Comparison of ENCODE assay signal across 33 cellular contexts in genomic region chr11:93038521-93038920, GRCh38.
"Had no signal": no experiment of that assay in that cellular context is flagged by ENCODE, and none has a peak within 500 bp of the region (broad histone marks: within the 10 kb centered on the region; RNA-seq: fewer than 3 reads in every experiment).

No MANE protein-coding gene starts in this region.

- H3K36me3 ChIP-seq: adrenal gland, ascending aorta, brain microvascular endothelial cell, esophagus muscularis mucosa, gastrocnemius medialis, heart left ventricle, WERI-Rb-1 had no signal

- H3K27ac ChIP-seq: adrenal gland, ascending aorta, brain microvascular endothelial cell, coronary artery, dorsolateral prefrontal cortex, esophagus muscularis mucosa, foreskin keratinocyte, gastrocnemius medialis, heart left ventricle, WERI-Rb-1 had no signal

- H3K9me3 Mint-ChIP-seq: activated CD4-positive, alpha-beta memory T cell treated with anti-CD3 and anti-CD28 coated beads, Interleukin-2, amount 10 ng/mL, durations not matched to agents 7 days and 5 days; activated CD4-positive, alpha-beta T cell treated with anti-CD3 and anti-CD28 coated beads, Interleukin-2, amount 10 ng/mL, durations not matched to agents 24 days and 14 days; T-helper 2 cell treated with Interferon-gamma antibody and Interleukin-4, amounts not matched to agents 5 μg/mL and 100 μg/mL, for 36 hours had no signal

- H3K4me1 ChIP-seq: adrenal gland, ascending aorta, esophagus muscularis mucosa, foreskin keratinocyte, gastrocnemius medialis, heart left ventricle had no signal

- H3K4me1 Mint-ChIP-seq: activated B cell treated with CpG ODN at 0.5 μM for 24 hours; activated CD4-positive, alpha-beta memory T cell treated with anti-CD3 and anti-CD28 coated beads, Interleukin-2, amount 10 ng/mL, durations not matched to agents 7 days and 5 days; activated naive CD4-positive, alpha-beta T cell treated with anti-CD3 and anti-CD28 coated beads, Interleukin-2, amount 50 U/mL, for 24 hours; activated naive CD8-positive, alpha-beta T cell treated with anti-CD3 and anti-CD28 coated beads for 36 hours; activated naive CD8-positive, alpha-beta T cell treated with anti-CD3 and anti-CD28 coated beads, Interleukin-2, amount 50 U/mL, for 24 hours; central memory CD8-positive, alpha-beta T cell; endodermal cell; T-helper 17 cell had no signal

- H3K4me3 Mint-ChIP-seq: activated B cell treated with CpG ODN at 0.5 μM for 24 hours; activated CD4-positive, alpha-beta memory T cell treated with anti-CD3 and anti-CD28 coated beads, Interleukin-2, amount 10 ng/mL, durations not matched to agents 7 days and 5 days; activated CD4-positive, alpha-beta T cell treated with anti-CD3 and anti-CD28 coated beads, Interleukin-2, amount 10 ng/mL, durations not matched to agents 24 days and 14 days; activated naive CD4-positive, alpha-beta T cell treated with anti-CD3 and anti-CD28 coated beads for 36 hours; activated naive CD4-positive, alpha-beta T cell treated with anti-CD3 and anti-CD28 coated beads, Interleukin-2, amount 50 U/mL, for 24 hours; activated naive CD8-positive, alpha-beta T cell treated with anti-CD3 and anti-CD28 coated beads for 36 hours; activated naive CD8-positive, alpha-beta T cell treated with anti-CD3 and anti-CD28 coated beads, Interleukin-2, amount 50 U/mL, for 24 hours; activated T-cell treated with anti-CD3 and anti-CD28 coated beads, Interleukin-2, amount 50 U/mL, for 24 hours; central memory CD8-positive, alpha-beta T cell; dendritic cell treated with granulocyte-macrophage colony-stimulating factor and Interleukin-4, amounts not matched to agents 40 ng/mL and 50 ng/mL, for 4 days; endodermal cell; T-helper 17 cell; T-helper 2 cell treated with Interferon-gamma antibody and Interleukin-4, amounts not matched to agents 5 μg/mL and 100 μg/mL, for 36 hours had no signal

- DNase-seq: activated B cell treated with CpG ODN at 0.5 μM for 24 hours; activated CD4-positive, alpha-beta memory T cell treated with anti-CD3 and anti-CD28 coated beads, Interleukin-2, amount 10 ng/mL, durations not matched to agents 7 days and 5 days; activated CD4-positive, alpha-beta T cell treated with anti-CD3 and anti-CD28 coated beads, Interleukin-2, amount 10 ng/mL, durations not matched to agents 24 days and 14 days; activated CD8-positive, alpha-beta memory T cell treated with anti-CD3 and anti-CD28 coated beads, Interleukin-2, amount 50 U/mL, for 48 hours; activated effector memory CD4-positive, alpha-beta T cell treated with anti-CD3 and anti-CD28 coated beads, Interleukin-2, amount 50 U/mL, for 16 hours; activated naive CD4-positive, alpha-beta T cell treated with anti-CD3 and anti-CD28 coated beads for 36 hours; activated naive CD8-positive, alpha-beta T cell treated with anti-CD3 and anti-CD28 coated beads for 36 hours; activated naive CD8-positive, alpha-beta T cell treated with anti-CD3 and anti-CD28 coated beads, Interleukin-2, amount 50 U/mL, for 24 hours; activated T-cell treated with anti-CD3 and anti-CD28 coated beads for 4 hours; activated T-cell treated with anti-CD3 and anti-CD28 coated beads, Interleukin-2, amount 50 U/mL, for 24 hours; activated T-cell treated with anti-CD3 and anti-CD28 coated beads, Interleukin-2, amount 50 U/mL, for 72 hours; adrenal gland; brain microvascular endothelial cell; dorsolateral prefrontal cortex; effector memory CD4-positive, alpha-beta T cell; endodermal cell; erythroblast; foreskin keratinocyte; gastrocnemius medialis; glutamatergic neuron; heart left ventricle; T-helper 1 cell; T-helper 17 cell; T1000; WERI-Rb-1 had no signal

- H3K4me3 ChIP-seq: adrenal gland, ascending aorta, coronary artery, dorsolateral prefrontal cortex, esophagus muscularis mucosa, gastrocnemius medialis, heart left ventricle had no signal

- H3K27ac Mint-ChIP-seq: activated B cell treated with CpG ODN at 0.5 μM for 24 hours; activated CD4-positive, alpha-beta memory T cell treated with anti-CD3 and anti-CD28 coated beads, Interleukin-2, amount 10 ng/mL, durations not matched to agents 7 days and 5 days; activated CD4-positive, alpha-beta T cell treated with anti-CD3 and anti-CD28 coated beads, Interleukin-2, amount 10 ng/mL, durations not matched to agents 24 days and 14 days; activated naive CD4-positive, alpha-beta T cell treated with anti-CD3 and anti-CD28 coated beads for 36 hours; activated naive CD4-positive, alpha-beta T cell treated with anti-CD3 and anti-CD28 coated beads, Interleukin-2, amount 50 U/mL, for 24 hours; activated naive CD8-positive, alpha-beta T cell treated with anti-CD3 and anti-CD28 coated beads for 36 hours; activated naive CD8-positive, alpha-beta T cell treated with anti-CD3 and anti-CD28 coated beads, Interleukin-2, amount 50 U/mL, for 24 hours; activated T-cell treated with anti-CD3 and anti-CD28 coated beads, Interleukin-2, amount 50 U/mL, for 24 hours; activated T-cell treated with anti-CD3 and anti-CD28 coated beads, Interleukin-2, amount 50 U/mL, for 72 hours; dendritic cell treated with granulocyte-macrophage colony-stimulating factor and Interleukin-4, amounts not matched to agents 40 ng/mL and 50 ng/mL, for 4 days; endodermal cell; T-helper 17 cell; T-helper 2 cell treated with Interferon-gamma antibody and Interleukin-4, amounts not matched to agents 5 μg/mL and 100 μg/mL, for 36 hours had no signal

- H3K27me3 Mint-ChIP-seq: central memory CD8-positive, alpha-beta T cell; dendritic cell treated with granulocyte-macrophage colony-stimulating factor and Interleukin-4, amounts not matched to agents 40 ng/mL and 50 ng/mL, for 4 days had no signal

- H3K36me3 Mint-ChIP-seq: activated naive CD4-positive, alpha-beta T cell treated with anti-CD3 and anti-CD28 coated beads, Interleukin-2, amount 50 U/mL, for 24 hours; activated naive CD8-positive, alpha-beta T cell treated with anti-CD3 and anti-CD28 coated beads for 36 hours had no signal

- H3K9me3 ChIP-seq: adrenal gland, ascending aorta, gastrocnemius medialis had no signal

- ATAC-seq: activated CD4-positive, CD25-positive, alpha-beta regulatory T cell treated with anti-CD3 and anti-CD28 coated beads, Interleukin-2, amount 50 U/mL, for 24 hours; activated naive CD8-positive, alpha-beta T cell treated with anti-CD3 and anti-CD28 coated beads, Interleukin-2, amount 50 U/mL, for 24 hours; activated T-cell treated with anti-CD3 and anti-CD28 coated beads, Interleukin-2, amount 50 U/mL, for 72 hours; foreskin keratinocyte; gastrocnemius medialis; heart left ventricle; T-helper 17 cell had no signal

- H3K27me3 ChIP-seq: ascending aorta, brain microvascular endothelial cell, dorsolateral prefrontal cortex, esophagus muscularis mucosa, foreskin keratinocyte, gastrocnemius medialis had no signal
